ENCODE assay signal across 16 cellular contexts in the genomic region with DNA sequence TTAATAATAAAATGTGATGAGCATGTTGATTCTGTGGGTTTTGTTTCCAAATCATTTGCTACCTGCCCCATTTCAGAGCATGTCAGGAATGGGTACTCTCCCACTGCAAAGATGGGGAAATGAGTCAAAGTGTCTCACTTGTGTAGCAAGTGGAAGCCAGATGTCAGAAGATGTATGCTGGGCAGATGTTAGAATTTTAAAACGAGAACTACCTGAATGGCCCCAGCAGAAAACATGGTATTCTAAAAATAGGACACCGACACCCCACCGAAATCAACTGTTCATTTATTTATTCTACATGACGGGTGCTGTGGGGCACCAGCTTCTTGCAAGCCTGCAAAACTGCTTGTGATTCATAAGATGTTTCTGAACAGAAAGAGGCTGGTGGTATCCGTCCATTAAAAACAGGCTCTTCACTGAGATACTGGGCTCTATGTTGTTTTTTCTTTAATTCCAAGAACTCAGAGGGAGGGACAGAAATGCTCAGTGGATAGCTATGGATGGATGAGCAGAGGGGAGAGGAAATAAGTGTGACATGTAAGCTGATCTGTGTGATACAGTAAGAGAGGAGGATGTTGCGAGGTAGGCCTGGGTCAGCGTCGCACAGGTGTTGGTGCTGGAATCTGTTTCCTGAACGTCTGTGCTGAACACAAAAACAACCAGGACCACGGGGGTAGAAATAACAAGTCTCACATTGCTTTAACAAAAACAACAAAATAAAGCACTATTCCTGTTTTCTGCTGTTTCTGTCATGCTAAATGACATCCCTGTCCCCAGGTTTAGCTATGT.
A peak's percentile ranks its signal among the peaks of the same experiment; 100 is the strongest.
DNase-seq lines count a peak whose midpoint lies in the region; ATAC-seq and TF ChIP-seq lines count a peak whose summit lies in the region.
"Had no signal": no experiment of that assay in that cellular context is flagged by ENCODE, and none has a peak within 500 bp of the region (broad histone marks: within the 10 kb centered on the region; RNA-seq: fewer than 3 reads in every experiment).

No MANE protein-coding gene starts in this region.

- peak; percentile 70 for ATAC-seq in GM21717 (IDR thresholded peaks at IDR 0.05; ENCODE audit: unreplicated experiment)
- peak; percentile 42 for ATAC-seq in foreskin keratinocyte
- ATAC-seq in GM18505 (IDR thresholded peaks at IDR 0.05; ENCODE audit: unreplicated experiment), result no peak

- H3K4me1 ChIP-seq in foreskin keratinocyte, result peaks cover 18% of the 10 kb centered on the region
- no peaks in the 10 kb centered on the region for H3K4me1 ChIP-seq in stomach

- DNase-seq in Calu3, result no peak
- peak; percentile 34 for DNase-seq in NCI-H69 (lab: John Stamatoyannopoulos, UW)
- DNase-seq in foreskin keratinocyte, result no peak
- no peak for DNase-seq in OCI-M1 (lab: John Stamatoyannopoulos, UW)
- no peak for DNase-seq in AG20443 (ENCODE audit: low spot score)
- DNase-seq in stomach, result no peak
- DNase-seq: activated CD4-positive, alpha-beta T cell treated with anti-CD3 and anti-CD28 coated beads, Interleukin-2, amount 10 ng/mL, durations not matched to agents 7 days and 5 days; brain microvascular endothelial cell; erythroblast; NCI-H146; stimulated activated CD4-positive, alpha-beta T cell treated with anti-CD3 and anti-CD28 coated beads, Interleukin-2, amount 100 ng/mL, for 48 hours; stimulated activated naive CD4-positive, alpha-beta T cell had no signal

- H3K27me3 ChIP-seq in foreskin keratinocyte, result no peaks in the 10 kb centered on the region
- H3K27me3 ChIP-seq in stomach, result no peaks in the 10 kb centered on the region
- H3K27me3 ChIP-seq: brain microvascular endothelial cell had no signal

- no peaks in the 10 kb centered on the region for H3K9me3 ChIP-seq in stomach

- intact Hi-C loops in Calu3 (cut with micrococcal nuclease; ENCODE audit: unreplicated experiment), result no loop called here
- intact Hi-C loops in stomach (cut with DNase I; ENCODE audit: low total_unique reads), result no loop called here

- CTCF ChIA-PET in Calu3 (lab: Charles Lee), result interaction anchor here (0.8 to 1.1 kb wide), 2 partner anchors 16 to 43 kb away, joined by 3 read pairs; no protein-coding TSS in a partner anchor

- 65 to 79% (median 71%) methylated on average over 10 of the region's 10 CpGs for WGBS in stomach, 5 donors

- no peak for TF ChIP-seq EP300 in stomach (IDR thresholded peaks at IDR 0.05)

- H3K27ac Mint-ChIP-seq in Calu3 (ENCODE audit: unreplicated experiment), result peak overlapping the region; percentile 67
- H3K27ac Mint-ChIP-seq: activated CD4-positive, alpha-beta T cell treated with anti-CD3 and anti-CD28 coated beads, Interleukin-2, amount 10 ng/mL, durations not matched to agents 7 days and 5 days; activated T-helper 2 cell treated with anti-CD3 and anti-CD28 coated beads, Interferon-gamma antibody, Interleukin-2, Interleukin-4, amounts not matched to agents 10 μg/mL and 5 μg/mL and 100 μg/mL, durations not matched to agents 14 hours and 24 hours and 36 hours; T-helper 1 cell treated with Interleukin-12 subunit alpha and Interleukin-12 subunit beta and Interleukin-4 antibody, amounts not matched to agents 30 μg/mL and 1 μg/mL, for 36 hours had no signal

- H3K27ac ChIP-seq in foreskin keratinocyte (peak overlapping the region; percentile 84), stomach (no peak overlapping the region)
- H3K27ac ChIP-seq: brain microvascular endothelial cell had no signal

- H3K4me3 Mint-ChIP-seq in Calu3 (ENCODE audit: low read depth, unreplicated experiment), result no peak overlapping the region
- H3K4me3 Mint-ChIP-seq: activated CD4-positive, alpha-beta T cell treated with anti-CD3 and anti-CD28 coated beads, Interleukin-2, amount 10 ng/mL, durations not matched to agents 7 days and 5 days; T-helper 1 cell treated with Interleukin-12 subunit alpha and Interleukin-12 subunit beta and Interleukin-4 antibody, amounts not matched to agents 30 μg/mL and 1 μg/mL, for 36 hours had no signal

- TF ChIP-seq CTCF in Calu3 (IDR thresholded peaks at IDR 0.05; ENCODE audit: unreplicated experiment) (no peak), foreskin keratinocyte (conservative IDR thresholded peaks at IDR 0.05) (no peak), stomach (IDR thresholded peaks at IDR 0.05) (no peak)

- no peaks in the 10 kb centered on the region for H3K36me3 ChIP-seq in stomach
- H3K36me3 ChIP-seq: brain microvascular endothelial cell had no signal

- H3K4me1 Mint-ChIP-seq in Calu3 (ENCODE audit: low read depth, unreplicated experiment), result peaks cover 62% of the 10 kb centered on the region
- H3K4me1 Mint-ChIP-seq: activated CD4-positive, alpha-beta T cell treated with anti-CD3 and anti-CD28 coated beads, Interleukin-2, amount 10 ng/mL, durations not matched to agents 7 days and 5 days had no signal

- H3K9me3 Mint-ChIP-seq in Calu3 (ENCODE audit: low read depth, unreplicated experiment), result no peaks in the 10 kb centered on the region
- H3K9me3 Mint-ChIP-seq: activated CD4-positive, alpha-beta T cell treated with anti-CD3 and anti-CD28 coated beads, Interleukin-2, amount 10 ng/mL, durations not matched to agents 7 days and 5 days; activated T-helper 2 cell treated with anti-CD3 and anti-CD28 coated beads, Interferon-gamma antibody, Interleukin-2, Interleukin-4, amounts not matched to agents 10 μg/mL and 5 μg/mL and 100 μg/mL, durations not matched to agents 14 hours and 24 hours and 36 hours; T-helper 1 cell treated with Interleukin-12 subunit alpha and Interleukin-12 subunit beta and Interleukin-4 antibody, amounts not matched to agents 30 μg/mL and 1 μg/mL, for 36 hours had no signal

- peaks cover 47% of the 10 kb centered on the region for H3K36me3 Mint-ChIP-seq in Calu3 (ENCODE audit: insufficient read depth, unreplicated experiment)

- no peak overlapping the region for H3K4me3 ChIP-seq in stomach

- TF ChIP-seq POLR2A in GM18505 (IDR thresholded peaks at IDR 0.05; ENCODE audit: borderline replicate concordance, extremely low read depth, insufficient read depth, insufficient read length) (no peak), stomach (IDR thresholded peaks at IDR 0.05) (no peak)

- no TSS peak for BruUV-seq in Calu3 (replicated peaks; lab: Mats Ljungman, UMichigan)

- no peaks in the 10 kb centered on the region for H3K27me3 Mint-ChIP-seq in Calu3 (ENCODE audit: unreplicated experiment)
